9 cellular contexts compared by ENCODE assay signal in genomic region chr14:35944847-35945246, GRCh38.
DNase-seq lines count a peak whose midpoint lies in the region; ATAC-seq and TF ChIP-seq lines count a peak whose summit lies in the region.
"Had no signal": no experiment of that assay in that cellular context is flagged by ENCODE, and none has a peak within 500 bp of the region (broad histone marks: within the 10 kb centered on the region; RNA-seq: fewer than 3 reads in every experiment).

No MANE protein-coding gene starts in this region.

- no peaks in the 10 kb centered on the region for H3K27me3 ChIP-seq in Loucy (ENCODE audit: insufficient read depth, low read length, poor library complexity, severe bottlenecking)

- no peaks in the 10 kb centered on the region for H3K79me2 ChIP-seq in Loucy (ENCODE audit: insufficient read depth, low read length)

- no peaks in the 10 kb centered on the region for H3K36me3 ChIP-seq in Loucy (ENCODE audit: insufficient read depth, low read length)

- H3K4me1 ChIP-seq in Loucy (ENCODE audit: insufficient read depth, low read length, poor library complexity, severe bottlenecking): no peaks in the 10 kb centered on the region

- H4K20me1 ChIP-seq in Loucy (ENCODE audit: insufficient read depth, low read length, poor library complexity, severe bottlenecking): no peaks in the 10 kb centered on the region

- H3K4me2 ChIP-seq in Loucy (ENCODE audit: low read depth, low read length, poor library complexity, severe bottlenecking): no peak overlapping the region

- peak; percentile 39 for DNase-seq in stimulated activated CD4-positive, alpha-beta T cell treated with anti-CD3 and anti-CD28 coated beads, Interleukin-15, amount 100 ng/mL, for 24 hours
- DNase-seq in stimulated activated CD4-positive, alpha-beta T cell treated with anti-CD3 and anti-CD28 coated beads, Interleukin-4, amount 100 ng/mL, for 4 hours: no peak
- peak; percentile 7 for DNase-seq in cerebellar cortex (ENCODE audit: low spot score)
- DNase-seq in NK-92 (lab: John Stamatoyannopoulos, UW; ENCODE audit: unreplicated experiment): no peak
- no peak for DNase-seq in amygdala (lab: John Stamatoyannopoulos, UW)
- no peak for DNase-seq in activated CD4-positive, CD25-positive, alpha-beta regulatory T cell treated with anti-CD3 and anti-CD28 coated beads, Interleukin-2, amount 50 U/mL, for 72 hours

- no peaks in the 10 kb centered on the region for H3K9me3 ChIP-seq in Loucy (ENCODE audit: insufficient read depth, low read depth, low read length)

- ATAC-seq in esophagus mucosa: no peak
- ATAC-seq: naive thymus-derived CD4-positive, alpha-beta T cell had no signal

- no peak overlapping the region for H2AFZ ChIP-seq in Loucy (ENCODE audit: low read length)

- no peaks in the 10 kb centered on the region for H3F3A ChIP-seq in Loucy (ENCODE audit: low read depth)

- no peaks in the 10 kb centered on the region for H3K9me2 ChIP-seq in Loucy (replicated peaks; ENCODE audit: low read depth, low read length)

- no peak overlapping the region for H3K4me3 ChIP-seq in Loucy (ENCODE audit: low read length, poor library complexity, severe bottlenecking)

- H3K9ac ChIP-seq in Loucy (ENCODE audit: low read depth, low read length, poor library complexity, severe bottlenecking): no peak overlapping the region

- peak; percentile 62 for TF ChIP-seq CTCF in Loucy (conservative IDR thresholded peaks at IDR 0.05; ENCODE audit: low read length)

Comparison
In these comparisons a context has a peak if more than half of its experiments do, and no peak if none do; other contexts are left out.
1. DNase-seq: peak in stimulated activated CD4-positive, alpha-beta T cell treated with anti-CD3 and anti-CD28 coated beads, Interleukin-15, amount 100 ng/mL, for 24 hours (single experiment) and cerebellar cortex (single experiment); none in stimulated activated CD4-positive, alpha-beta T cell treated with anti-CD3 and anti-CD28 coated beads, Interleukin-4, amount 100 ng/mL, for 4 hours (0 of 2), NK-92 (single experiment), amygdala (0 of 56) and activated CD4-positive, CD25-positive, alpha-beta regulatory T cell treated with anti-CD3 and anti-CD28 coated beads, Interleukin-2, amount 50 U/mL, for 72 hours (single experiment).